Comparison of ENCODE assay signal across 9 cellular contexts in genomic region chr11:110251837-110252236, GRCh38. TPM values are rescaled to one million over a fixed set of nuclear protein-coding genes. Genes with fewer than 3 reads are reported as not detected.
DNase-seq lines count a peak whose midpoint lies in the region; ATAC-seq and TF ChIP-seq lines count a peak whose summit lies in the region.
"Had no signal": no experiment of that assay in that cellular context is flagged by ENCODE, and none has a peak within 500 bp of the region (broad histone marks: within the 10 kb centered on the region; RNA-seq: fewer than 3 reads in every experiment).

No MANE protein-coding gene starts in this region.

- H3K36me3 ChIP-seq in brain microvascular endothelial cell (replicated peaks) (no peaks in the 10 kb centered on the region), left lung (peaks cover 2 to 71% of the 10 kb centered on the region in 2 donors)
- H3K36me3 ChIP-seq: prostate gland had no signal

- intact Hi-C loops in left lung (cut with DNase I), result no loop called here

- DNase-seq in COLO829 (ENCODE audit: low spot score), result peak; percentile 5
- peak; percentile 95 for DNase-seq in M059J (ENCODE audit: low read depth)
- peak; percentile 62 for DNase-seq in brain microvascular endothelial cell
- no peak for DNase-seq in left lung
- DNase-seq in KBM-7, result no peak
- no peak for DNase-seq in foreskin melanocyte
- DNase-seq in activated T-cell treated with anti-CD3 and anti-CD28 coated beads, Interleukin-2, amount 50 U/mL, for 48 hours, result no peak
- DNase-seq in HuH-7.5 (ENCODE audit: low spot score), result no peak

- ATAC-seq in left lung, result peak; percentile 80

- H3K4me1 ChIP-seq in left lung, result no peaks in the 10 kb centered on the region
- H3K4me1 ChIP-seq: prostate gland had no signal

- TF ChIP-seq CTCF in brain microvascular endothelial cell (IDR thresholded peaks at IDR 0.05; ENCODE audit: low read depth, low read length, missing control alignments), result no peak
- TF ChIP-seq CTCF in left lung (IDR thresholded peaks at IDR 0.05), result no peak

- in situ Hi-C loops in brain microvascular endothelial cell (cut with HindIII; ENCODE audit: low pct_ligation_motif_present, low sequenced_read_pairs) (no loop called here), KBM-7 (cut with MboI; ENCODE audit: low pct_unique_long_range_greater_than_20kb, low sequenced_read_pairs) (no loop called here)

- H3K27ac ChIP-seq in brain microvascular endothelial cell (no peak overlapping the region), left lung (no peak overlapping the region)
- H3K27ac ChIP-seq: prostate gland had no signal

- H3K27me3 ChIP-seq in brain microvascular endothelial cell (replicated peaks) (no peaks in the 10 kb centered on the region), left lung (no peaks in the 10 kb centered on the region)

- H3K9me3 ChIP-seq in left lung, result no peaks in the 10 kb centered on the region
- H3K9me3 ChIP-seq: prostate gland had no signal

- H3K4me3 ChIP-seq in brain microvascular endothelial cell (ENCODE audit: low read depth, low read length) (no peak overlapping the region), left lung (no peak overlapping the region)
- H3K4me3 ChIP-seq: prostate gland had no signal

RNA-seq across cellular contexts. Expression of gene RDX, which starts 44.6 kb away (rescaled TPM):
- 101 and 104 TPM in 2 replicates for total RNA-seq in M059J (2014; rRNA removed; shearing (Covaris generic))
- total RNA-seq in left lung, result 100 to 1,000 TPM; 140 to 152 TPM

Comparison
In these comparisons a context has a peak if more than half of its experiments do, and no peak if none do; other contexts are left out.
1. DNase-seq: peak in COLO829 (single experiment), M059J (single experiment) and brain microvascular endothelial cell (single experiment); none in left lung (0 of 2), KBM-7 (single experiment), foreskin melanocyte (single experiment), activated T-cell treated with anti-CD3 and anti-CD28 coated beads, Interleukin-2, amount 50 U/mL, for 48 hours (0 of 2) and HuH-7.5 (single experiment).